14 cellular contexts compared by ENCODE assay signal in genomic region chr7:151035902-151036301, GRCh38.
DNase-seq lines count a peak whose midpoint lies in the region; ATAC-seq and TF ChIP-seq lines count a peak whose summit lies in the region.
"Had no signal": no experiment of that assay in that cellular context is flagged by ENCODE, and none has a peak within 500 bp of the region (broad histone marks: within the 10 kb centered on the region; RNA-seq: fewer than 3 reads in every experiment).

No MANE protein-coding gene starts in this region.

- TF ChIP-seq CTCF in RWPE1 (conservative IDR thresholded peaks at IDR 0.05; ENCODE audit: low read depth) (no peak), nephron progenitor cell (IDR thresholded peaks at IDR 0.05) (no peak)

- POLR2A ChIA-PET in RWPE1 (lab: Yijun Ruan, JAX; ENCODE audit: low non-redundant PET) = no interaction called here

- no peak overlapping the region for H3K4me3 Mint-ChIP-seq in stimulated activated naive CD8-positive, alpha-beta T cell treated with anti-CD3 and anti-CD28 coated beads, Interleukin-15, Interleukin-2, amounts not matched to agents 100 ng/mL and 50 ng/mL, for 24 hours
- no peak overlapping the region for H3K4me3 Mint-ChIP-seq in stimulated activated naive CD8-positive, alpha-beta T cell treated with anti-CD3 and anti-CD28 coated beads, Interleukin-15, amount 100 ng/mL, for 72 hours
- H3K4me3 Mint-ChIP-seq in nephron progenitor cell = no peak overlapping the region
- H3K4me3 Mint-ChIP-seq: CD4-positive, alpha-beta memory T cell; GM23338; H9 had no signal

- H3K36me3 Mint-ChIP-seq in stimulated activated naive CD8-positive, alpha-beta T cell treated with anti-CD3 and anti-CD28 coated beads, Interleukin-15, Interleukin-2, amounts not matched to agents 100 ng/mL and 50 ng/mL, for 24 hours (ENCODE audit: low read depth) = peaks cover 5% of the 10 kb centered on the region
- no peaks in the 10 kb centered on the region for H3K36me3 Mint-ChIP-seq in nephron progenitor cell (ENCODE audit: low read depth)

- ATAC-seq in stimulated activated naive CD8-positive, alpha-beta T cell treated with anti-CD3 and anti-CD28 coated beads, Interleukin-15, amount 100 ng/mL, for 72 hours = no peak
- no peak for ATAC-seq in GM18907 (IDR thresholded peaks at IDR 0.05; ENCODE audit: unreplicated experiment)
- ATAC-seq: GM23338, HCT116 had no signal

- no peaks in the 10 kb centered on the region for H3K9me3 Mint-ChIP-seq in stimulated activated naive CD8-positive, alpha-beta T cell treated with anti-CD3 and anti-CD28 coated beads, Interleukin-15, Interleukin-2, amounts not matched to agents 100 ng/mL and 50 ng/mL, for 24 hours
- no peaks in the 10 kb centered on the region for H3K9me3 Mint-ChIP-seq in stimulated activated naive CD8-positive, alpha-beta T cell treated with anti-CD3 and anti-CD28 coated beads, Interleukin-15, amount 100 ng/mL, for 72 hours
- H3K9me3 Mint-ChIP-seq in nephron progenitor cell = no peaks in the 10 kb centered on the region
- H3K9me3 Mint-ChIP-seq: GM23338, H9 had no signal

- CTCF ChIA-PET in RWPE1 (lab: Yijun Ruan, JAX) = no interaction called here

- peak overlapping the region; percentile 91 for H3K27ac ChIP-seq in RWPE1

- H3K27me3 Mint-ChIP-seq in stimulated activated naive CD8-positive, alpha-beta T cell treated with anti-CD3 and anti-CD28 coated beads, Interleukin-15, Interleukin-2, amounts not matched to agents 100 ng/mL and 50 ng/mL, for 24 hours = no peaks in the 10 kb centered on the region
- no peaks in the 10 kb centered on the region for H3K27me3 Mint-ChIP-seq in stimulated activated naive CD8-positive, alpha-beta T cell treated with anti-CD3 and anti-CD28 coated beads, Interleukin-15, amount 100 ng/mL, for 72 hours
- H3K27me3 Mint-ChIP-seq in nephron progenitor cell (ENCODE audit: low read depth, poor library complexity) = peaks cover 5% of the 10 kb centered on the region
- H3K27me3 Mint-ChIP-seq: CD4-positive, alpha-beta memory T cell had no signal

- no peak for DNase-seq in stimulated activated naive CD8-positive, alpha-beta T cell treated with anti-CD3 and anti-CD28 coated beads, Interleukin-15, amount 100 ng/mL, for 72 hours
- DNase-seq in RWPE1 (ENCODE audit: low spot score) = no peak
- no peak for DNase-seq in nephron progenitor cell
- no peak for DNase-seq in activated CD4-positive, alpha-beta T cell treated with anti-CD3 and anti-CD28 coated beads, Interleukin-2, amount 50 U/mL, for 4 hours
- DNase-seq in NCI-H1105 (lab: John Stamatoyannopoulos, UW) = no peak
- DNase-seq: CD4-positive, alpha-beta memory T cell; COR-L47; DMS153; DND-41; H9 had no signal

- peak overlapping the region; percentile 45 for H3K27ac Mint-ChIP-seq in stimulated activated naive CD8-positive, alpha-beta T cell treated with anti-CD3 and anti-CD28 coated beads, Interleukin-15, Interleukin-2, amounts not matched to agents 100 ng/mL and 50 ng/mL, for 24 hours
- H3K27ac Mint-ChIP-seq in stimulated activated naive CD8-positive, alpha-beta T cell treated with anti-CD3 and anti-CD28 coated beads, Interleukin-15, amount 100 ng/mL, for 72 hours = no peak overlapping the region
- peak overlapping the region; percentile 78 for H3K27ac Mint-ChIP-seq in nephron progenitor cell
- H3K27ac Mint-ChIP-seq: CD4-positive, alpha-beta memory T cell; GM23338 had no signal

- H3K4me1 Mint-ChIP-seq in stimulated activated naive CD8-positive, alpha-beta T cell treated with anti-CD3 and anti-CD28 coated beads, Interleukin-15, Interleukin-2, amounts not matched to agents 100 ng/mL and 50 ng/mL, for 24 hours (ENCODE audit: low read depth) = peaks cover 25% of the 10 kb centered on the region
- H3K4me1 Mint-ChIP-seq in stimulated activated naive CD8-positive, alpha-beta T cell treated with anti-CD3 and anti-CD28 coated beads, Interleukin-15, amount 100 ng/mL, for 72 hours = peaks cover 28% of the 10 kb centered on the region
- H3K4me1 Mint-ChIP-seq in nephron progenitor cell = peaks cover 17% of the 10 kb centered on the region

Comparison
In these comparisons a context has a peak if more than half of its experiments do, and no peak if none do; other contexts are left out.
1. H3K27ac Mint-ChIP-seq: peak in stimulated activated naive CD8-positive, alpha-beta T cell treated with anti-CD3 and anti-CD28 coated beads, Interleukin-15, Interleukin-2, amounts not matched to agents 100 ng/mL and 50 ng/mL, for 24 hours (single experiment) and nephron progenitor cell (single experiment); none in stimulated activated naive CD8-positive, alpha-beta T cell treated with anti-CD3 and anti-CD28 coated beads, Interleukin-15, amount 100 ng/mL, for 72 hours (0 of 2).